8 cellular contexts compared by ENCODE assay signal in the genomic region with DNA sequence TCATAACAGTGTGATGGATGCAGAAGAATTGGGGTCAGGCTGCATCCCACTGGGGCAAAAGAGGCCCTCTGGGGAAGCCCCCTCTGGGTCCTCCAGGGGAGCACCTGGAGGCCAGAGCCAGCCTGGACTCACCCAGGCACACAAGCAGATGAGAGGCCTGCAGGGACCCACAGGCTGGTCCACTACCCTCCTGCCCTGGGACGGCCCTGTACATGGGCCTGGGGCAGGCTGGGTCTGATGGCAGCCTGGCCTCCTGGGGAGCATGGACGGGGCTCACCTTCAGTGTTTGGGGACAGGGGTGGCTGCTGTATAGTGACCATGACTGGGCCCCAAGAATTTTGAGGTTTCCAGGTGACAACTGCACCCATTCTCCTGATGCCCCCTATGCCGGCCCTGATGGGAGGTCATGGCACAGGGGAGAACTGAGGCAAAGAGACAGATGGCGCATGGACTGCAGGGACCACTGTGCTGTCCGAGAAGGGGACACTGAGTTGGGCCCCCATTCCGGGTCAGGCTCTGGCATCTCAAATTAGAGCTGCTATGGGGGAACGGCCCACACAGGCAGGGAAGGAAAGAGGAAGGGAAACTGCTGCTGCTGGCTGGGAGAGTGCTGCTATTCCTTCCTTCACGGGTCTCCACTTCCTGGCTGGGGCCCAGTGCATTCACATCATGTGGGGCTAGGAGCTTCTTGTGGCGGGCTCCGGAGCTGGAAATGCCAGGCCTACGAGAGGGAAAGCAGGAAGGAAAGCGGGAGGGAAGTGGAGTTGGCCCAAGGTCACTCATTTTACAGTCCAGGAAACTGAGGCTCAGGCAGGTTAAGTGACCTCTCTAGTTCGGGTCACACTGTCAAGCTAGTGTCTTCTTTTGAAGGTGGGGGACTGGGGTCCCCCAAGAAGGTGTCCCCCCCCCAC. TPM values are rescaled to one million over a fixed set of nuclear protein-coding genes. Genes with fewer than 3 reads are reported as not detected.
DNase-seq lines count a peak whose midpoint lies in the region; ATAC-seq and TF ChIP-seq lines count a peak whose summit lies in the region.

No MANE protein-coding gene starts in this region.

- H3K36me3 ChIP-seq in H7 (replicated peaks; ENCODE audit: control insufficient read depth, insufficient read depth, low read length) (no peaks in the 10 kb centered on the region), neutrophil (peaks cover 3% of the 10 kb centered on the region)

- TF ChIP-seq CTCF in WI38 (IDR thresholded peaks at IDR 0.05; ENCODE audit: low read depth, low read length), result no peak
- no peak for TF ChIP-seq CTCF in neutrophil (IDR thresholded peaks at IDR 0.05)

- H3K27me3 ChIP-seq in H7 (ENCODE audit: control insufficient read depth, insufficient read depth, low read length) (peaks cover 3% of the 10 kb centered on the region; the same call in 1 of the 2 replicates), neutrophil (no peaks in the 10 kb centered on the region)

- H3K4me3 ChIP-seq in H7 (ENCODE audit: insufficient read depth, low read depth, low read length), result peak overlapping the region; percentile 52
- peak overlapping the region; percentile 53 for H3K4me3 ChIP-seq in WI38 (ENCODE audit: low read depth, low read length)
- H3K4me3 ChIP-seq in neutrophil (ENCODE audit: low read depth in 1 of 2, low read length in 1 of 2), result peak overlapping the region; percentile 73 to 81

- H3K9me3 ChIP-seq in neutrophil, result no peaks in the 10 kb centered on the region

- peaks cover 59 to 68% of the 10 kb centered on the region in 2 experiments for H3K4me1 ChIP-seq in neutrophil (ENCODE audit: control insufficient read depth in 1 of 2, insufficient read depth in 1 of 2, low read depth in 1 of 2, low read length in 1 of 2)

- peak overlapping the region; percentile 93 for H3K27ac ChIP-seq in neutrophil

- peak; percentile 76 for DNase-seq in Ammon's horn (ENCODE audit: low spot score)
- peak; percentile 69 for DNase-seq in H7
- peak; percentile 82 for DNase-seq in germinal center (ENCODE audit: low spot score)
- no peak for DNase-seq in NK-92 (lab: John Stamatoyannopoulos, UW; ENCODE audit: unreplicated experiment)
- no peak for DNase-seq in NCI-H446 (lab: John Stamatoyannopoulos, UW)

- ATAC-seq in GM18873 (IDR thresholded peaks at IDR 0.05; ENCODE audit: low FRiP score, unreplicated experiment), result no peak

RNA-seq across cellular contexts. Expression of gene CARD19, which starts 1.5 kb away (rescaled TPM):
- total RNA-seq in H7 (2014; rRNA removed; shearing (Covaris generic)), result 46.5 and 69.8 TPM in 2 replicates

RNA-seq across cellular contexts. Expression of gene SUSD3, which starts 36.0 kb away (rescaled TPM):
- total RNA-seq in H7 (2014; rRNA removed; shearing (Covaris generic)), result 20.3 and 25.1 TPM in 2 replicates

RNA-seq across cellular contexts. Expression of gene NINJ1, which starts 39.5 kb away (rescaled TPM):
- total RNA-seq in H7 (2014; rRNA removed; shearing (Covaris generic)), result 44.6 and 45.3 TPM in 2 replicates

Comparison
In these comparisons a context has a peak if more than half of its experiments do, and no peak if none do; other contexts are left out.
1. DNase-seq: peak in Ammon's horn (single experiment), H7 (single experiment) and germinal center (single experiment); none in NK-92 (single experiment) and NCI-H446 (0 of 2).
2. Peak in every context shown above with its lines, with median percentiles within 50 percentile points of each other: H3K4me3 ChIP-seq.